In genomic region chr2:176579608-176580007, GRCh38 we compare ENCODE assay signal across 35 cellular contexts.
"Had no signal": no experiment of that assay in that cellular context is flagged by ENCODE, and none has a peak within 500 bp of the region (broad histone marks: within the 10 kb centered on the region; RNA-seq: fewer than 3 reads in every experiment).

No MANE protein-coding gene starts in this region.

- H3K27me3 Mint-ChIP-seq: brain had no signal

- H3K27ac ChIP-seq: ascending aorta, cardiac muscle cell, VCaP had no signal

- H3K27ac Mint-ChIP-seq: activated B cell treated with CpG ODN at 0.5 μM for 24 hours; activated CD4-positive, alpha-beta memory T cell treated with anti-CD3 and anti-CD28 coated beads for 36 hours; activated CD4-positive, alpha-beta T cell treated with anti-CD3 and anti-CD28 coated beads, Interleukin-2, amount 10 ng/mL, durations not matched to agents 24 days and 14 days; activated CD8-positive, alpha-beta T cell treated with anti-CD3 and anti-CD28 coated beads for 36 hours; activated naive CD4-positive, alpha-beta T cell treated with anti-CD3 and anti-CD28 coated beads, Interleukin-2, amount 10 ng/mL, durations not matched to agents 7 days and 5 days; activated naive CD4-positive, alpha-beta T cell treated with anti-CD3 and anti-CD28 coated beads, Interleukin-2, amount 50 U/mL, for 24 hours; activated naive CD8-positive, alpha-beta T cell; activated naive CD8-positive, alpha-beta T cell treated with anti-CD3 and anti-CD28 coated beads, Interleukin-2, amount 10 ng/mL, durations not matched to agents 7 days and 5 days; activated naive CD8-positive, alpha-beta T cell treated with anti-CD3 and anti-CD28 coated beads, Interleukin-2, amount 50 U/mL, for 24 hours; activated T-helper 2 cell treated with anti-CD3 and anti-CD28 coated beads, Interferon-gamma antibody, Interleukin-2, Interleukin-4, amounts not matched to agents 10 μg/mL and 5 μg/mL and 100 μg/mL, durations not matched to agents 14 hours and 24 hours and 36 hours; brain; T-helper 1 cell treated with Interleukin-12 subunit alpha and Interleukin-12 subunit beta and Interleukin-4 antibody, amounts not matched to agents 30 μg/mL and 1 μg/mL, for 36 hours; T-helper 2 cell treated with Interferon-gamma antibody and Interleukin-4, amounts not matched to agents 5 μg/mL and 100 μg/mL, for 36 hours had no signal

- H3K4me1 Mint-ChIP-seq: activated B cell treated with CpG ODN at 0.5 μM for 24 hours; activated naive CD4-positive, alpha-beta T cell treated with anti-CD3 and anti-CD28 coated beads, Interleukin-2, amount 50 U/mL, for 24 hours; activated naive CD8-positive, alpha-beta T cell treated with anti-CD3 and anti-CD28 coated beads, Interleukin-2, amount 10 ng/mL, durations not matched to agents 7 days and 5 days; central memory CD8-positive, alpha-beta T cell had no signal

- H3K27me3 ChIP-seq: ascending aorta, cardiac muscle cell had no signal

- H3K4me1 ChIP-seq: ascending aorta had no signal

- ATAC-seq: activated CD8-positive, alpha-beta T cell treated with anti-CD3 and anti-CD28 coated beads for 36 hours; activated naive CD8-positive, alpha-beta T cell treated with anti-CD3 and anti-CD28 coated beads, Interleukin-2, amount 50 U/mL, for 24 hours; activated T-cell treated with anti-CD3 and anti-CD28 coated beads, Interleukin-2, amount 50 U/mL, for 4 hours had no signal

- DNase-seq: activated B cell treated with CpG ODN at 0.5 μM for 24 hours; activated CD4-positive, alpha-beta memory T cell treated with anti-CD3 and anti-CD28 coated beads for 36 hours; activated CD4-positive, alpha-beta T cell treated with anti-CD3 and anti-CD28 coated beads for 4 hours; activated CD4-positive, alpha-beta T cell treated with anti-CD3 and anti-CD28 coated beads, Interleukin-2, amount 10 ng/mL, durations not matched to agents 24 days and 14 days; activated CD4-positive, alpha-beta T cell treated with anti-CD3 and anti-CD28 coated beads, Interleukin-2, amount 50 U/mL, for 1 hour; activated CD4-positive, alpha-beta T cell treated with anti-CD3 and anti-CD28 coated beads, Interleukin-2, amount 50 U/mL, for 4 hours; activated CD4-positive, CD25-positive, alpha-beta regulatory T cell treated with anti-CD3 and anti-CD28 coated beads, Interleukin-2, amount 50 U/mL, for 72 hours; activated CD8-positive, alpha-beta memory T cell treated with anti-CD3 and anti-CD28 coated beads, Interleukin-2, amount 50 U/mL, for 4 hours; activated CD8-positive, alpha-beta T cell treated with anti-CD3 and anti-CD28 coated beads for 36 hours; activated effector memory CD4-positive, alpha-beta T cell treated with Interleukin-2 at 50 U/mL for 16 hours; activated gamma-delta T cell; activated naive CD4-positive, alpha-beta T cell treated with anti-CD3 and anti-CD28 coated beads, Interleukin-2, amount 10 ng/mL, durations not matched to agents 7 days and 5 days; activated naive CD4-positive, alpha-beta T cell treated with Interleukin-2 at 50 U/mL for 16 hours; activated naive CD8-positive, alpha-beta T cell treated with anti-CD3 and anti-CD28 coated beads, Interleukin-2, amount 10 ng/mL, durations not matched to agents 7 days and 5 days; activated naive CD8-positive, alpha-beta T cell treated with anti-CD3 and anti-CD28 coated beads, Interleukin-2, amount 50 U/mL, for 24 hours; activated T-cell treated with anti-CD3 and anti-CD28 coated beads for 4 hours; activated T-cell treated with anti-CD3 and anti-CD28 coated beads, Interleukin-2, amount 50 U/mL, for 1 hour; activated T-cell treated with anti-CD3 and anti-CD28 coated beads, Interleukin-2, amount 50 U/mL, for 4 hours; amygdala; anterior cingulate cortex; caudate nucleus; cerebellar nuclear complex; T-helper 1 cell; T-helper 2 cell; T-helper 9 cell had no signal

- H3K4me3 Mint-ChIP-seq: activated B cell treated with CpG ODN at 0.5 μM for 24 hours; activated CD4-positive, alpha-beta memory T cell treated with anti-CD3 and anti-CD28 coated beads for 36 hours; activated CD4-positive, alpha-beta T cell treated with anti-CD3 and anti-CD28 coated beads, Interleukin-2, amount 10 ng/mL, durations not matched to agents 24 days and 14 days; activated CD8-positive, alpha-beta T cell treated with anti-CD3 and anti-CD28 coated beads for 36 hours; activated naive CD4-positive, alpha-beta T cell treated with anti-CD3 and anti-CD28 coated beads, Interleukin-2, amount 10 ng/mL, durations not matched to agents 7 days and 5 days; activated naive CD4-positive, alpha-beta T cell treated with anti-CD3 and anti-CD28 coated beads, Interleukin-2, amount 50 U/mL, for 24 hours; activated naive CD8-positive, alpha-beta T cell; activated naive CD8-positive, alpha-beta T cell treated with anti-CD3 and anti-CD28 coated beads, Interleukin-2, amount 10 ng/mL, durations not matched to agents 7 days and 5 days; activated naive CD8-positive, alpha-beta T cell treated with anti-CD3 and anti-CD28 coated beads, Interleukin-2, amount 50 U/mL, for 24 hours; activated T-cell treated with anti-CD3 and anti-CD28 coated beads, Interleukin-2, amount 50 U/mL, for 4 hours; brain; central memory CD8-positive, alpha-beta T cell; T-helper 1 cell treated with Interleukin-12 subunit alpha and Interleukin-12 subunit beta and Interleukin-4 antibody, amounts not matched to agents 30 μg/mL and 1 μg/mL, for 36 hours; T-helper 2 cell treated with Interferon-gamma antibody and Interleukin-4, amounts not matched to agents 5 μg/mL and 100 μg/mL, for 36 hours had no signal

- H3K9me3 ChIP-seq: ascending aorta had no signal

- H3K9me3 Mint-ChIP-seq: activated CD4-positive, alpha-beta memory T cell treated with anti-CD3 and anti-CD28 coated beads for 36 hours; activated CD8-positive, alpha-beta T cell treated with anti-CD3 and anti-CD28 coated beads for 36 hours; activated naive CD4-positive, alpha-beta T cell treated with anti-CD3 and anti-CD28 coated beads, Interleukin-2, amount 10 ng/mL, durations not matched to agents 7 days and 5 days; activated naive CD4-positive, alpha-beta T cell treated with anti-CD3 and anti-CD28 coated beads, Interleukin-2, amount 50 U/mL, for 24 hours; activated naive CD8-positive, alpha-beta T cell treated with anti-CD3 and anti-CD28 coated beads, Interleukin-2, amount 50 U/mL, for 24 hours; activated T-cell treated with anti-CD3 and anti-CD28 coated beads, Interleukin-2, amount 50 U/mL, for 4 hours; activated T-helper 2 cell treated with anti-CD3 and anti-CD28 coated beads, Interferon-gamma antibody, Interleukin-2, Interleukin-4, amounts not matched to agents 10 μg/mL and 5 μg/mL and 100 μg/mL, durations not matched to agents 14 hours and 24 hours and 36 hours; central memory CD8-positive, alpha-beta T cell; T-helper 2 cell treated with Interferon-gamma antibody and Interleukin-4, amounts not matched to agents 5 μg/mL and 100 μg/mL, for 36 hours had no signal

- H3K36me3 ChIP-seq: ascending aorta, cardiac muscle cell had no signal

- H3K4me3 ChIP-seq: ascending aorta, cardiac muscle cell had no signal

- H3K36me3 Mint-ChIP-seq: activated CD4-positive, alpha-beta memory T cell treated with anti-CD3 and anti-CD28 coated beads for 36 hours; activated naive CD4-positive, alpha-beta T cell treated with anti-CD3 and anti-CD28 coated beads, Interleukin-2, amount 10 ng/mL, durations not matched to agents 7 days and 5 days; activated naive CD4-positive, alpha-beta T cell treated with anti-CD3 and anti-CD28 coated beads, Interleukin-2, amount 50 U/mL, for 24 hours; activated naive CD8-positive, alpha-beta T cell; activated naive CD8-positive, alpha-beta T cell treated with anti-CD3 and anti-CD28 coated beads, Interleukin-2, amount 10 ng/mL, durations not matched to agents 7 days and 5 days; brain had no signal
